8 cellular contexts compared by ENCODE assay signal in the genomic region with DNA sequence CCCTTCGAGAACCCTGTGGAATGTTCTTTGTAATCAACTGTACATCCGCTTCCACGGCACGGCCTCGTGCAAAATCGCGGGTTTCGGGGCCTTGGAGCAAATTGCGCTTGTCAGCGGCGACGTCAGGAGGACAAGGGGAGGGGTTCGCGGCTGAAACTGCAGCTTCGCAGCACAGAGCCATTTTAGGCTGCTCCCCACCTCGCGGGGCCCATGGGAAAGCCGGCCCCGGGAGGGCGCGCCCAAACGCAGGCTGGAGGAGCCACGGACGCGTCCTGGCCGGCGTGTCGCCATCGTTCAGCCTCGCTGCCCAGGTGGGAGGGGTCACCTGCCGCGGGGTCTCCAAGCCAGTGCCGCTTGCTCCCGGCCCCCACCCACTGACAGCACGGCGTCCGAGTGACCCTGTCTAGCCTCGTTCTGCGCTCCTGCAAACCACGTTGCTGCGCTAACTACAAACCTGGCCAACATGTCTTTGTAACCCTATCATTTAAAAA. TPM values are rescaled to one million over a fixed set of nuclear protein-coding genes. Genes with fewer than 3 reads are reported as not detected.
DNase-seq lines count a peak whose midpoint lies in the region; ATAC-seq, FAIRE-seq and TF ChIP-seq lines count a peak whose summit lies in the region.

No MANE protein-coding gene starts in this region.

- intact Hi-C loops in K562 (cut with micrococcal nuclease): loop anchor here (2.0 to 10.0 kb wide), 4 partner anchors 93 to 487 kb away; no protein-coding TSS in a partner anchor

- H3K4me3 ChIP-seq in K562: peak overlapping the region; percentile 85

- H2AFZ ChIP-seq in K562 (ENCODE audit: low read depth, low read length): peak overlapping the region; percentile 81

- no peak for TF ChIP-seq CTCF in K562 (IDR thresholded peaks at IDR 0.05 in 2 of 3, conservative IDR thresholded peaks at IDR 0.05 in 1 of 3; ENCODE audit: insufficient read depth in 2 of 3, low read depth in 1 of 3, low read length in 3 of 3)

- peaks cover 24 to 34% of the 10 kb centered on the region in 2 experiments for H3K4me1 ChIP-seq in K562 (replicated peaks in 1 of 2; ENCODE audit: control insufficient read depth in 2 of 2, insufficient read depth in 2 of 2, low read length in 2 of 2)

- POLR2A ChIA-PET in K562 (lab: Yijun Ruan, JAX): interaction anchor here (1.1 kb wide), 1 partner anchor 243 kb away, joined by 3 read pairs; no protein-coding TSS in a partner anchor

- TF ChIP-seq RAD21 in K562 (CRISPR knock-in tag; conservative IDR thresholded peaks at IDR 0.05 in 1 of 2, IDR thresholded peaks at IDR 0.05 in 1 of 2): no peak

- H4K20me1 ChIP-seq in K562 (replicated peaks; ENCODE audit: control insufficient read depth, insufficient read depth, low read length): peaks cover 8% of the 10 kb centered on the region; the same call in 1 of the 2 replicates

- no peaks in the 10 kb centered on the region for H3K9me3 ChIP-seq in K562 (replicated peaks; ENCODE audit: control insufficient read depth, insufficient read depth, low read depth, low read length)

- peak; percentile 48 for DNase-seq in RPMI8226
- peak in 1 of 4 experiments; percentile 20 for DNase-seq in K562 (ENCODE audit: extremely low read depth in 1 of 4, low spot score in 3 of 4)
- peak; percentile 68 for DNase-seq in islet precursor cell
- peak; percentile 70 for DNase-seq in stimulated activated CD4-positive, alpha-beta T cell treated with anti-CD3 and anti-CD28 coated beads, Interleukin-15, amount 100 ng/mL, for 24 hours
- no peak for DNase-seq in DMS53 treated with DMSO at 0.1 percent for 48 hours (lab: John Stamatoyannopoulos, UW; ENCODE audit: unreplicated experiment)
- no peak for DNase-seq in epidermal melanocyte (ENCODE audit: insufficient read length, low spot score)

- WGBS in K562 (ENCODE audit: insufficient coverage, low coverage, missing lambda C conversion rate): 32% methylated on average over 36 of the region's 41 CpGs

- FAIRE-seq in K562 (lab: Jason Lieb, UNC): no peak

- H3K79me2 ChIP-seq in K562 (ENCODE audit: control insufficient read depth, insufficient read depth, low read length): peaks cover 77% of the 10 kb centered on the region

- H3K36me3 ChIP-seq in K562 (ENCODE audit: control insufficient read depth, insufficient read depth, low read length): peaks cover 8% of the 10 kb centered on the region; the same call in 2 of the 3 replicates

- TF ChIP-seq EP300 in K562 (IDR thresholded peaks at IDR 0.05; ENCODE audit: low read length): no peak

- in situ Hi-C loops in K562 (cut with MboI): loop anchor here (5.0 to 25.0 kb wide), 3 partner anchors 143 to 721 kb away; no protein-coding TSS in a partner anchor

- peak overlapping the region; percentile 83 for H3K27ac ChIP-seq in K562 (ENCODE audit: extremely low read depth, low read depth, low read length)

- CTCF ChIA-PET in K562 (lab: Yijun Ruan, JAX; ENCODE audit: low intra/inter-chr PET ratio): interaction anchor here (1.3 to 1.4 kb wide), 2 partner anchors 488 to 570 kb away, joined by 3 to 11 read pairs; no protein-coding TSS in a partner anchor

- ATAC-seq in GM19463 (IDR thresholded peaks at IDR 0.05; ENCODE audit: unreplicated experiment) (peak; percentile 13), K562 (peak; percentile 16), HG02571 (IDR thresholded peaks at IDR 0.05; ENCODE audit: unreplicated experiment) (no peak)

- BruUV-seq in K562 (replicated peaks; lab: Mats Ljungman, UMichigan): no TSS peak

- TF ChIP-seq POLR2A in K562 (conservative IDR thresholded peaks at IDR 0.05): no peak

- peak overlapping the region; percentile 81 to 98 for H3K9ac ChIP-seq in K562 (ENCODE audit: insufficient read depth in 1 of 2, low read depth in 2 of 2, low read length in 2 of 2)

- H3K4me2 ChIP-seq in K562 (ENCODE audit: insufficient read depth, low read length): peak overlapping the region; percentile 85

- no peaks in the 10 kb centered on the region for H3K9me1 ChIP-seq in K562 (ENCODE audit: control insufficient read depth, insufficient read depth, low read length)

- H3K27me3 ChIP-seq in K562 (ENCODE audit: control insufficient read depth in 2 of 2, insufficient read depth in 2 of 2, low read length in 2 of 2): no peaks in the 10 kb centered on the region

TF ChIP-seq in K562, 482 proteins besides CTCF, POLR2A, EP300 and RAD21 (continues in another document):
- TF ChIP-seq RBBP5 (IDR thresholded peaks at IDR 0.05; ENCODE audit: borderline replicate concordance, insufficient read depth, low read length, poor library complexity, severe bottlenecking) (peak; percentile 32), CHD1 (IDR thresholded peaks at IDR 0.05; ENCODE audit: low read length) (peak; percentile 12), ZBTB40 (IDR thresholded peaks at IDR 0.05) (no peak), ZBTB40 (CRISPR knock-in tag; IDR thresholded peaks at IDR 0.05) (peak; percentile 36; the same call in 1 of the 2 replicates), XRCC5 (IDR thresholded peaks at IDR 0.05; ENCODE audit: low read depth, low read length) (no peak), RBFOX2 (IDR thresholded peaks at IDR 0.05; ENCODE audit: low read depth, low read length) (peak; percentile 64)

RNA-seq across cellular contexts. Expression of gene SFMBT2, which starts 2.8 kb away (rescaled TPM):
- total RNA-seq in K562 (2011; cell fraction: chromatin; rRNA removed; ENCODE audit: low replicate concordance): 51.8 and 114 TPM in 2 replicates
- total RNA-seq in K562 (2011; cell fraction: nucleolus; rRNA removed): 23.8 and 29.5 TPM in 2 replicates
- 50.7 and 67.7 TPM in 2 replicates for total RNA-seq in K562 (2011; cell fraction: nucleoplasm; rRNA removed)
- total RNA-seq in K562 (2014; rRNA removed): 5.2 and 6.4 TPM in 2 replicates
- 9.6 and 9.9 TPM in 2 replicates for total RNA-seq in K562 (2014; rRNA removed; fragmentation: Illumina TruSeq; extraction: Trizol)
- 7.3 and 7.6 TPM in 2 replicates for total RNA-seq in K562 (2015; rRNA removed; fragmentation: Illumina TruSeq; extraction: Trizol)
- total RNA-seq in K562 (2021): 12.1 and 13.6 TPM in 2 replicates
- 8.4 and 10.0 TPM in 2 replicates for polyA plus RNA-seq in K562 (2011; rRNA removed)
- 4.1 and 7.4 TPM in 2 replicates for polyA plus RNA-seq in K562 (2011; cell fraction: cytosol; rRNA removed)
- 23.9 and 27.9 TPM in 2 replicates for polyA plus RNA-seq in K562 (2011; cell fraction: nucleus; rRNA removed)
- 5.0 and 6.9 TPM in 2 replicates for polyA plus RNA-seq in K562 (2012)
- 7.8 and 9.2 TPM in 2 replicates for polyA plus RNA-seq in K562 (2014; fragmentation: Illumina TruSeq; extraction: Trizol)
- 1 to 10 TPM; 1.2 TPM for polyA plus RNA-seq in K562 (2014; fragmentation: Nextera tagmentation; extraction: Ambion mirVana)
- polyA plus RNA-seq in K562 (2014; rRNA removed): 6.2 and 6.5 TPM in 2 replicates
- 17.7 and 30.0 TPM in 2 replicates for polyA minus RNA-seq in K562 (2011; rRNA and poly(A)+ RNA removed)
- 8.5 and 9.5 TPM in 2 replicates for polyA minus RNA-seq in K562 (2011; cell fraction: cytosol; rRNA and poly(A)+ RNA removed)
- 18.8 and 35.8 TPM in 2 replicates for polyA minus RNA-seq in K562 (2011; cell fraction: nucleus; rRNA and poly(A)+ RNA removed)

Comparison
In these comparisons a context has a peak if more than half of its experiments do, and no peak if none do; other contexts are left out.
1. DNase-seq: peak in RPMI8226 (single experiment), islet precursor cell (single experiment) and stimulated activated CD4-positive, alpha-beta T cell treated with anti-CD3 and anti-CD28 coated beads, Interleukin-15, amount 100 ng/mL, for 24 hours (single experiment); none in DMS53 treated with DMSO at 0.1 percent for 48 hours (single experiment) and epidermal melanocyte (single experiment).